ENCODE assay signal across 13 cellular contexts in the genomic region with DNA sequence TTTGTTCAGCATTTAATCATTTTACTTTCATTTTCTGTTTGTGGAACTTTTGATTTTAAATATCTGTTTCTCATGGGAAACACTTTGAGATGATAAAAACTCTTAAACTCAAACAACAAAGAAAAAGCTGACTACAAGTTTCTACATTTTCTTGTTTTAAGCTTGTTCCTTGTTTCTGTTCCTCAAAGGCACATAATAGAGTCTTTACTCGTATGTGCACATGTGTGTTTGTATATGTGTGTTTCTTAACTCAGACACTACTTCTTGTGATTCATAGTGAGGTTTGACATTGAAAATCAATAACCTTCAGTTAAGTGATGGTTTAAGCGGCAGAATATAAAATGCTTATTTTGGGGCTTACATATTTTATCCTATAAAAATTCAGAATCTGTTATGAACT.
"Had no signal": no experiment of that assay in that cellular context is flagged by ENCODE, and none has a peak within 500 bp of the region (broad histone marks: within the 10 kb centered on the region; RNA-seq: fewer than 3 reads in every experiment).

No MANE protein-coding gene starts in this region.

- H3K27ac ChIP-seq: esophagus squamous epithelium, gastrocnemius medialis, ovary, sigmoid colon had no signal

- DNase-seq: activated CD4-positive, alpha-beta T cell treated with anti-CD3 and anti-CD28 coated beads, Interleukin-2, amount 50 U/mL, for 4 hours; activated CD4-positive, CD25-positive, alpha-beta regulatory T cell treated with anti-CD3 and anti-CD28 coated beads, Interleukin-2, amount 50 U/mL, for 72 hours; activated T-cell treated with anti-CD3 and anti-CD28 coated beads, Interleukin-2, amount 50 U/mL, for 1 hour; esophagus squamous epithelium; gastrocnemius medialis; nephron progenitor cell; ovary; sigmoid colon; stimulated activated CD4-positive, alpha-beta T cell treated with anti-CD3 and anti-CD28 coated beads, Interleukin-12 subunit alpha, Interleukin-12 subunit beta, amount 100 ng/mL, for 4 hours; stimulated activated naive CD4-positive, alpha-beta T cell; substantia nigra; T-helper 17 cell had no signal

- H3K9me3 ChIP-seq: esophagus squamous epithelium, gastrocnemius medialis, ovary, sigmoid colon had no signal

- ATAC-seq: activated naive CD4-positive, alpha-beta T cell treated with anti-CD3 and anti-CD28 coated beads, Interleukin-2, amount 50 U/mL, for 72 hours; gastrocnemius medialis; T-helper 17 cell had no signal

- H3K36me3 ChIP-seq: esophagus squamous epithelium, gastrocnemius medialis, ovary, sigmoid colon had no signal

- H3K4me3 ChIP-seq: esophagus squamous epithelium, gastrocnemius medialis, ovary, sigmoid colon had no signal

- H3K27me3 ChIP-seq: esophagus squamous epithelium, gastrocnemius medialis, ovary, sigmoid colon had no signal

- H3K4me1 ChIP-seq: esophagus squamous epithelium, gastrocnemius medialis, sigmoid colon had no signal
